ENCODE assay signal across 10 cellular contexts in genomic region chr6:110414669-110415296, GRCh38. TPM values are rescaled to one million over a fixed set of nuclear protein-coding genes. Genes with fewer than 3 reads are reported as not detected.
DNase-seq lines count a peak whose midpoint lies in the region; ATAC-seq and TF ChIP-seq lines count a peak whose summit lies in the region.
"Had no signal": no experiment of that assay in that cellular context is flagged by ENCODE, and none has a peak within 500 bp of the region (broad histone marks: within the 10 kb centered on the region; RNA-seq: fewer than 3 reads in every experiment).

No MANE protein-coding gene starts in this region.

- H3K9me3 ChIP-seq in body of pancreas (no peaks in the 10 kb centered on the region), smooth muscle cell (replicated peaks; ENCODE audit: low read depth) (no peaks in the 10 kb centered on the region)

- peak overlapping the region; percentile 76 to 81 (median 79) for H3K27ac ChIP-seq in body of pancreas
- H3K27ac ChIP-seq in layer of hippocampus (ENCODE audit: low read depth, low read length): peak overlapping the region; percentile 82
- H3K27ac ChIP-seq in smooth muscle cell (ENCODE audit: low read depth): no peak overlapping the region
- H3K27ac ChIP-seq: hepatocyte had no signal

- in situ Hi-C loops in GM13976 (cut with MboI; ENCODE audit: low sequenced_read_pairs, unreplicated experiment): no loop called here

- peaks cover 23% of the 10 kb centered on the region for H3K4me1 ChIP-seq in body of pancreas
- no peaks in the 10 kb centered on the region for H3K4me1 ChIP-seq in smooth muscle cell (ENCODE audit: low read depth)

- DNase-seq in CD1c-positive myeloid dendritic cell (ENCODE audit: extremely low spot score) (peak; percentile 66), body of pancreas (no peak), renal cortical epithelial cell (ENCODE audit: low read depth) (peak; percentile 11), NCI-H1105 (lab: John Stamatoyannopoulos, UW) (no peak), smooth muscle cell (lab: John Stamatoyannopoulos, UW; ENCODE audit: unreplicated experiment) (no peak), GM13976 (ENCODE audit: low spot score) (no peak)

- no peaks in the 10 kb centered on the region for H3K79me2 ChIP-seq in smooth muscle cell (ENCODE audit: low read depth)
- H3K79me2 ChIP-seq: hepatocyte had no signal

- TF ChIP-seq POLR2A in body of pancreas (IDR thresholded peaks at IDR 0.05): no peak

- no peaks in the 10 kb centered on the region for H4K20me1 ChIP-seq in smooth muscle cell (ENCODE audit: low read depth)

- H3K4me3 ChIP-seq in body of pancreas (no peak overlapping the region), smooth muscle cell (no peak overlapping the region)
- H3K4me3 ChIP-seq: hepatocyte had no signal

- H3K36me3 ChIP-seq in body of pancreas (replicated peaks in 1 of 2; ENCODE audit: insufficient read depth in 1 of 2, low read depth in 2 of 2): no peaks in the 10 kb centered on the region
- no peaks in the 10 kb centered on the region for H3K36me3 ChIP-seq in smooth muscle cell (ENCODE audit: low read depth)

- intact Hi-C loops in body of pancreas (cut with DNase I): no loop called here

- H3K27me3 ChIP-seq in body of pancreas (no peaks in the 10 kb centered on the region), layer of hippocampus (ENCODE audit: control insufficient read depth, insufficient read depth, low read length) (no peaks in the 10 kb centered on the region), smooth muscle cell (ENCODE audit: low read depth) (peaks cover 4% of the 10 kb centered on the region)
- H3K27me3 ChIP-seq: hepatocyte had no signal

- no peak for TF ChIP-seq CTCF in body of pancreas (IDR thresholded peaks at IDR 0.05)
- no peak for TF ChIP-seq CTCF in smooth muscle cell (IDR thresholded peaks at IDR 0.05; ENCODE audit: borderline replicate concordance, insufficient read depth, poor library complexity, severe bottlenecking)
- no peak for TF ChIP-seq CTCF in GM13976 (IDR thresholded peaks at IDR 0.05; ENCODE audit: borderline replicate concordance, control extremely low read depth, extremely low read depth, insufficient read depth, missing control alignments)

- 51 to 62% methylated on average over 5 to 6 of the region's 6 CpGs for WGBS in body of pancreas, 2 donors
- WGBS in smooth muscle cell (ENCODE audit: low lambda C conversion rate): 86% methylated on average over 6 of the region's 6 CpGs

- H3K4me2 ChIP-seq in smooth muscle cell: no peak overlapping the region
- H3K4me2 ChIP-seq: hepatocyte had no signal

- no peaks in the 10 kb centered on the region for H3F3A ChIP-seq in smooth muscle cell (ENCODE audit: low read depth)

- H3K9ac ChIP-seq in smooth muscle cell (ENCODE audit: low read depth): no peak overlapping the region

- ATAC-seq in body of pancreas: no peak
- ATAC-seq in HG02885 (IDR thresholded peaks at IDR 0.05; ENCODE audit: poor library complexity, unreplicated experiment): no peak

- no peak overlapping the region for H2AFZ ChIP-seq in smooth muscle cell (ENCODE audit: low read depth)
- H2AFZ ChIP-seq: hepatocyte had no signal

RNA-seq across cellular contexts. Expression of gene DDO, which starts 0.6 kb away (rescaled TPM):
- total RNA-seq in body of pancreas (1 to 10 TPM in 1 of 2 donors, not detected in 1; 1.3 TPM), renal cortical epithelial cell (4.8 and 7.3 TPM in 2 replicates), smooth muscle cell (not detected in 2 replicates)
- not detected in 2 replicates for polyA plus RNA-seq in smooth muscle cell

RNA-seq across cellular contexts. Expression of gene METTL24, which starts 56.6 kb away (rescaled TPM):
- total RNA-seq in body of pancreas (1 to 10 TPM; 2.3 to 4.0 TPM), renal cortical epithelial cell (0.10 TPM in 1 of 2 replicates, not detected in the other), smooth muscle cell (2.6 and 3.3 TPM in 2 replicates)
- 0.74 and 2.0 TPM in 2 replicates for polyA plus RNA-seq in smooth muscle cell
- total RNA-seq: HT1080 had no signal

Comparison
In these comparisons a context has a peak if more than half of its experiments do, and no peak if none do; other contexts are left out.
1. DNase-seq: peak in CD1c-positive myeloid dendritic cell (single experiment) and renal cortical epithelial cell (single experiment); none in body of pancreas (0 of 4), NCI-H1105 (single experiment), smooth muscle cell (single experiment) and GM13976 (single experiment).